In genomic region chr14:103112488-103113243, GRCh38 we compare ENCODE assay signal across 14 cellular contexts. TPM values are rescaled to one million over a fixed set of nuclear protein-coding genes. Genes with fewer than 3 reads are reported as not detected.
DNase-seq lines count a peak whose midpoint lies in the region; ATAC-seq, FAIRE-seq and TF ChIP-seq lines count a peak whose summit lies in the region.
"Had no signal": no experiment of that assay in that cellular context is flagged by ENCODE, and none has a peak within 500 bp of the region (broad histone marks: within the 10 kb centered on the region; RNA-seq: fewer than 3 reads in every experiment).

No MANE protein-coding gene starts in this region.

- no peak for TF ChIP-seq EP300 in HepG2 (IDR thresholded peaks at IDR 0.05; ENCODE audit: low read depth in 2 of 2, low read length in 2 of 2)
- TF ChIP-seq EP300 in HepG2 (CRISPR knock-in tag; IDR thresholded peaks at IDR 0.05; ENCODE audit: borderline replicate concordance) = no peak

- FAIRE-seq in HepG2 (lab: Jason Lieb, UNC) = no peak
- FAIRE-seq: islet of Langerhans had no signal

- H3K9ac ChIP-seq in OCI-LY1 (ENCODE audit: low read length) (peak overlapping the region; percentile 32; the same call in 1 of the 2 replicates), HepG2 (ENCODE audit: insufficient read depth, low read depth, low read length) (0 out of 2 replicates have a peak overlapping the region, but pooled peaks have one; percentile 7)

- H3K27me3 ChIP-seq in OCI-LY1 (ENCODE audit: insufficient read depth, low read length) = no peaks in the 10 kb centered on the region; the same call in 1 of the 2 replicates
- H3K27me3 ChIP-seq in HepG2 (ENCODE audit: control insufficient read depth in 1 of 2, insufficient read depth in 2 of 2, low read length in 2 of 2) = no peaks in the 10 kb centered on the region
- H3K27me3 ChIP-seq in upper lobe of right lung = no peaks in the 10 kb centered on the region

- WGBS in HepG2 (ENCODE audit: low lambda C conversion rate) = 11% methylated on average over 3 of the region's 9 CpGs

- intact Hi-C loops in Calu3 (cut with micrococcal nuclease; ENCODE audit: unreplicated experiment) = no loop called here
- intact Hi-C loops in HepG2 (cut with micrococcal nuclease; ENCODE audit: unreplicated experiment) = no loop called here
- intact Hi-C loops in upper lobe of right lung (cut with DNase I) = no loop called here

- H4K20me1 ChIP-seq in OCI-LY1 (ENCODE audit: insufficient read depth, low read length) (no peaks in the 10 kb centered on the region), HepG2 (ENCODE audit: insufficient read depth, low read length) (peaks cover 5% of the 10 kb centered on the region; the same call in 1 of the 2 replicates)

- TF ChIP-seq CTCF in Calu3 (IDR thresholded peaks at IDR 0.05; ENCODE audit: unreplicated experiment) = no peak
- no peak for TF ChIP-seq CTCF in OCI-LY1 (IDR thresholded peaks at IDR 0.05; ENCODE audit: low read length)
- 0 out of 2 replicates have a peak, but pooled peaks have one; percentile 0 for TF ChIP-seq CTCF in HepG2 (CRISPR knock-in tag; IDR thresholded peaks at IDR 0.05)
- no peak for TF ChIP-seq CTCF in upper lobe of right lung (IDR thresholded peaks at IDR 0.05)

- H3K36me3 ChIP-seq in OCI-LY1 (ENCODE audit: insufficient read depth, low read length) (no peaks in the 10 kb centered on the region), HepG2 (replicated peaks in 1 of 2; ENCODE audit: control insufficient read depth in 1 of 2, insufficient read depth in 2 of 2, low read length in 2 of 2) (peaks cover 2 to 5% of the 10 kb centered on the region in 2 experiments; a peak in 1 of 5 replicates), upper lobe of right lung (no peaks in the 10 kb centered on the region)

- ATAC-seq in HepG2 (peak; percentile 38), upper lobe of right lung (no peak)
- ATAC-seq in stimulated activated naive CD8-positive, alpha-beta T cell treated with anti-CD3 and anti-CD28 coated beads, Interleukin-15, amount 100 ng/mL, for 72 hours = no peak
- ATAC-seq: activated CD8-positive, alpha-beta T cell treated with anti-CD3 and anti-CD28 coated beads for 36 hours had no signal

- POLR2A ChIA-PET in HepG2 (lab: Yijun Ruan, JAX) = interaction anchor here (0.6 to 5.9 kb wide), 7 partner anchors 8 to 220 kb away, joined by 3 to 55 read pairs (median 5); no protein-coding TSS in a partner anchor

- H3K9me3 ChIP-seq in OCI-LY1 (ENCODE audit: low read length) = no peaks in the 10 kb centered on the region
- no peaks in the 10 kb centered on the region for H3K9me3 ChIP-seq in HepG2 (ENCODE audit: low read length)
- no peaks in the 10 kb centered on the region for H3K9me3 ChIP-seq in upper lobe of right lung

- H3K79me2 ChIP-seq in OCI-LY1 (ENCODE audit: insufficient read depth, low read length) = no peaks in the 10 kb centered on the region
- no peaks in the 10 kb centered on the region for H3K79me2 ChIP-seq in HepG2 (ENCODE audit: insufficient read depth, low read length)

- peak overlapping the region; percentile 23; the same call in 1 of the 2 replicates for H3K4me2 ChIP-seq in OCI-LY1 (ENCODE audit: low read length)
- H3K4me2 ChIP-seq in HepG2 (ENCODE audit: low read depth, low read length) = peak overlapping the region; percentile 26; the same call in 1 of the 2 replicates

- no peaks in the 10 kb centered on the region for H3F3A ChIP-seq in OCI-LY1 (ENCODE audit: insufficient read depth, low read length)

- H3K4me3 ChIP-seq in OCI-LY1 (ENCODE audit: low read depth, low read length, poor library complexity, severe bottlenecking) (no peak overlapping the region), HepG2 (replicated peaks in 1 of 3; ENCODE audit: insufficient read depth in 1 of 3, low read depth in 2 of 3, low read length in 3 of 3) (peak overlapping the region in 1 of 3 experiments; percentile 6; a peak in 1 of 6 replicates), upper lobe of right lung (no peak overlapping the region)
- H3K4me3 ChIP-seq: SK-N-MC, skin epidermis had no signal

- peaks cover 19% of the 10 kb centered on the region for H3K36me3 Mint-ChIP-seq in Calu3 (ENCODE audit: insufficient read depth, unreplicated experiment)

- no peaks in the 10 kb centered on the region for H3K9me3 Mint-ChIP-seq in Calu3 (ENCODE audit: low read depth, unreplicated experiment)
- H3K9me3 Mint-ChIP-seq in stimulated activated naive CD8-positive, alpha-beta T cell treated with anti-CD3 and anti-CD28 coated beads, Interleukin-15, amount 100 ng/mL, for 72 hours = no peaks in the 10 kb centered on the region
- H3K9me3 Mint-ChIP-seq: activated CD8-positive, alpha-beta T cell treated with anti-CD3 and anti-CD28 coated beads for 36 hours; activated T-helper 1 cell treated with anti-CD3 and anti-CD28 coated beads, Interleukin-12 subunit alpha, Interleukin-12 subunit beta, Interleukin-2, Interleukin-4 antibody, amounts not matched to agents 30 ng/mL and 10 ng/mL and 1 ng/mL, durations not matched to agents 14 hours and 24 hours and 36 hours had no signal

- H3K27ac Mint-ChIP-seq in Calu3 (ENCODE audit: unreplicated experiment) = peak overlapping the region; percentile 63
- peak overlapping the region in 1 of 2 donors; percentile 67 for H3K27ac Mint-ChIP-seq in stimulated activated naive CD8-positive, alpha-beta T cell treated with anti-CD3 and anti-CD28 coated beads, Interleukin-15, amount 100 ng/mL, for 72 hours
- H3K27ac Mint-ChIP-seq: activated CD8-positive, alpha-beta T cell treated with anti-CD3 and anti-CD28 coated beads for 36 hours; activated T-helper 1 cell treated with anti-CD3 and anti-CD28 coated beads, Interleukin-12 subunit alpha, Interleukin-12 subunit beta, Interleukin-2, Interleukin-4 antibody, amounts not matched to agents 30 ng/mL and 10 ng/mL and 1 ng/mL, durations not matched to agents 14 hours and 24 hours and 36 hours had no signal

- no TSS peak for BruUV-seq in Calu3 (replicated peaks; lab: Mats Ljungman, UMichigan)
- no TSS peak for BruUV-seq in HepG2 (replicated peaks; lab: Mats Ljungman, UMichigan)

- H3K4me1 ChIP-seq in OCI-LY1 (ENCODE audit: insufficient read depth, low read length, severe bottlenecking) = peaks cover 43% of the 10 kb centered on the region
- peaks cover 89% of the 10 kb centered on the region for H3K4me1 ChIP-seq in HepG2 (ENCODE audit: insufficient read depth, low read length)
- peaks cover 44% of the 10 kb centered on the region for H3K4me1 ChIP-seq in upper lobe of right lung

- TF ChIP-seq POLR2A in HepG2 (IDR thresholded peaks at IDR 0.05; ENCODE audit: insufficient read depth in 1 of 2, low read depth in 2 of 2, low read length in 2 of 2) = no peak; a peak in 2 of 4 replicates

- in situ Hi-C loops in HepG2 (cut with HindIII; ENCODE audit: extremely low pct_ligation_motif_present, low pct_unique_long_range_greater_than_20kb) = no loop called here

- H3K27ac ChIP-seq in OCI-LY1 (ENCODE audit: low read depth, low read length, poor library complexity, severe bottlenecking) (peak overlapping the region; percentile 5), HepG2 (ENCODE audit: extremely low read length, insufficient read depth, low read length) (peak overlapping the region; percentile 30), upper lobe of right lung (no peak overlapping the region)
- H3K27ac ChIP-seq: SK-N-MC had no signal

- no peaks in the 10 kb centered on the region for H3K27me3 Mint-ChIP-seq in Calu3 (ENCODE audit: unreplicated experiment)
- H3K27me3 Mint-ChIP-seq in stimulated activated naive CD8-positive, alpha-beta T cell treated with anti-CD3 and anti-CD28 coated beads, Interleukin-15, amount 100 ng/mL, for 72 hours = peaks cover 19% of the 10 kb centered on the region
- H3K27me3 Mint-ChIP-seq: activated CD8-positive, alpha-beta T cell treated with anti-CD3 and anti-CD28 coated beads for 36 hours had no signal

- H3K4me3 Mint-ChIP-seq in Calu3 (ENCODE audit: low read depth, unreplicated experiment) = no peak overlapping the region
- H3K4me3 Mint-ChIP-seq in stimulated activated naive CD8-positive, alpha-beta T cell treated with anti-CD3 and anti-CD28 coated beads, Interleukin-15, amount 100 ng/mL, for 72 hours = no peak overlapping the region
- H3K4me3 Mint-ChIP-seq: activated CD8-positive, alpha-beta T cell treated with anti-CD3 and anti-CD28 coated beads for 36 hours; activated T-helper 1 cell treated with anti-CD3 and anti-CD28 coated beads, Interleukin-12 subunit alpha, Interleukin-12 subunit beta, Interleukin-2, Interleukin-4 antibody, amounts not matched to agents 30 ng/mL and 10 ng/mL and 1 ng/mL, durations not matched to agents 14 hours and 24 hours and 36 hours had no signal

- TF ChIP-seq RAD21 in HepG2 (CRISPR knock-in tag; IDR thresholded peaks at IDR 0.05) = no peak

- H3K4me1 Mint-ChIP-seq in Calu3 (ENCODE audit: low read depth, unreplicated experiment) = peaks cover 56% of the 10 kb centered on the region
- peaks cover 27% of the 10 kb centered on the region for H3K4me1 Mint-ChIP-seq in stimulated activated naive CD8-positive, alpha-beta T cell treated with anti-CD3 and anti-CD28 coated beads, Interleukin-15, amount 100 ng/mL, for 72 hours

- H2AFZ ChIP-seq in OCI-LY1 (ENCODE audit: low read length) (no peak overlapping the region), HepG2 (ENCODE audit: low read length) (no peak overlapping the region)

- CTCF ChIA-PET in Calu3 (lab: Charles Lee) (interaction anchor here (0.9 kb wide), 1 partner anchor 8 kb away, joined by 3 read pairs; no protein-coding TSS in a partner anchor), HepG2 (lab: Yijun Ruan, JAX; ENCODE audit: low intra/inter-chr PET ratio, low total read pairs) (no interaction called here)

- no peaks in the 10 kb centered on the region for H3K9me2 ChIP-seq in OCI-LY1 (ENCODE audit: low read depth, low read length)

- DNase-seq in Calu3 (no peak), HepG2 (ENCODE audit: low spot score) (no peak), mucosa of gallbladder (ENCODE audit: low spot score) (no peak), upper lobe of right lung (no peak)
- DNase-seq in stimulated activated naive CD8-positive, alpha-beta T cell treated with anti-CD3 and anti-CD28 coated beads, Interleukin-15, amount 100 ng/mL, for 72 hours = no peak
- DNase-seq: activated CD8-positive, alpha-beta T cell treated with anti-CD3 and anti-CD28 coated beads for 36 hours; NCI-H187 treated with DMSO at 0.1 percent for 48 hours had no signal

RNA-seq across cellular contexts. Expression of gene TNFAIP2, which starts 10.6 kb away (rescaled TPM):
- 113 and 195 TPM in 2 replicates for total RNA-seq in Calu3 (2022)
- 0.45 and 0.46 TPM in 2 replicates for total RNA-seq in HepG2 (2016; rRNA removed; fragmentation: Illumina TruSeq; extraction: Trizol)
- total RNA-seq in HepG2 (2016; cell fraction: cytosol; rRNA removed; fragmentation: Illumina TruSeq; extraction: Trizol; ENCODE audit: low read depth) = not detected in 2 replicates
- 0.45 and 0.67 TPM in 2 replicates for total RNA-seq in HepG2 (2016; cell fraction: insoluble cytoplasmic fraction; rRNA removed; fragmentation: Illumina TruSeq; extraction: Trizol)
- total RNA-seq in HepG2 (2016; cell fraction: membrane; rRNA removed; fragmentation: Illumina TruSeq; extraction: Trizol) = 0.31 and 0.40 TPM in 2 replicates
- total RNA-seq in HepG2 (2016; cell fraction: nucleus; rRNA removed; fragmentation: Illumina TruSeq; extraction: Trizol) = 0.34 and 0.94 TPM in 2 replicates
- polyA plus RNA-seq in HepG2 (2011; rRNA removed) = 0.91 and 1.5 TPM in 2 replicates
- 0.28 and 0.81 TPM in 2 replicates for polyA plus RNA-seq in HepG2 (2011; cell fraction: cytosol; rRNA removed)
- polyA plus RNA-seq in HepG2 (2011; cell fraction: nucleus; rRNA removed) = 7.5 and 18.0 TPM in 2 replicates
- 0.36 and 0.61 TPM in 2 replicates for polyA plus RNA-seq in HepG2 (2012)
- polyA plus RNA-seq in HepG2 (2016; cell fraction: cytosol; fragmentation: Illumina TruSeq; extraction: Trizol; ENCODE audit: low read depth) = not detected in 2 replicates
- 0.16 and 0.42 TPM in 2 replicates for polyA plus RNA-seq in HepG2 (2016; cell fraction: insoluble cytoplasmic fraction; fragmentation: Illumina TruSeq; extraction: Trizol; ENCODE audit: low read depth)
- 0.18 and 0.23 TPM in 2 replicates for polyA plus RNA-seq in HepG2 (2016; cell fraction: membrane; fragmentation: Illumina TruSeq; extraction: Trizol; ENCODE audit: low read depth)
- polyA plus RNA-seq in HepG2 (2016; cell fraction: nucleus; fragmentation: Illumina TruSeq; extraction: Trizol; ENCODE audit: insufficient read depth, low read depth) = 0.83 and 1.8 TPM in 2 replicates
- 2.4 and 123 TPM in 2 replicates for polyA minus RNA-seq in HepG2 (2011; rRNA and poly(A)+ RNA removed; ENCODE audit: low replicate concordance)
- polyA minus RNA-seq in HepG2 (2011; cell fraction: cytosol; rRNA and poly(A)+ RNA removed) = 0.79 and 1.2 TPM in 2 replicates
- 1.5 and 2.1 TPM in 2 replicates for polyA minus RNA-seq in HepG2 (2011; cell fraction: nucleus; rRNA and poly(A)+ RNA removed)
- total RNA-seq in mucosa of gallbladder = 133 TPM
- 158 TPM for total RNA-seq in upper lobe of right lung

RNA-seq across cellular contexts. Expression of gene EXOC3L4, which starts 18.1 kb away (rescaled TPM):
- total RNA-seq in Calu3 (2022) (10.9 and 13.5 TPM in 2 replicates), HepG2 (2016; rRNA removed; fragmentation: Illumina TruSeq; extraction: Trizol) (11.3 and 27.0 TPM in 2 replicates), mucosa of gallbladder (22.9 TPM), upper lobe of right lung (4.2 TPM)
- total RNA-seq in HepG2 (2016; cell fraction: cytosol; rRNA removed; fragmentation: Illumina TruSeq; extraction: Trizol; ENCODE audit: low read depth) = 6.3 and 6.7 TPM in 2 replicates
- total RNA-seq in HepG2 (2016; cell fraction: insoluble cytoplasmic fraction; rRNA removed; fragmentation: Illumina TruSeq; extraction: Trizol) = 9.0 and 28.6 TPM in 2 replicates
- 11.1 and 11.5 TPM in 2 replicates for total RNA-seq in HepG2 (2016; cell fraction: membrane; rRNA removed; fragmentation: Illumina TruSeq; extraction: Trizol)
- 32.0 and 33.7 TPM in 2 replicates for total RNA-seq in HepG2 (2016; cell fraction: nucleus; rRNA removed; fragmentation: Illumina TruSeq; extraction: Trizol)
- polyA plus RNA-seq in HepG2 (2011; rRNA removed) = 11.8 and 21.2 TPM in 2 replicates
- 10.4 and 15.5 TPM in 2 replicates for polyA plus RNA-seq in HepG2 (2011; cell fraction: cytosol; rRNA removed)
- 157 and 161 TPM in 2 replicates for polyA plus RNA-seq in HepG2 (2011; cell fraction: nucleus; rRNA removed)
- 12.5 and 20.1 TPM in 2 replicates for polyA plus RNA-seq in HepG2 (2012)
- 4.1 and 4.2 TPM in 2 replicates for polyA plus RNA-seq in HepG2 (2016; cell fraction: cytosol; fragmentation: Illumina TruSeq; extraction: Trizol; ENCODE audit: low read depth)
- 7.6 and 10.6 TPM in 2 replicates for polyA plus RNA-seq in HepG2 (2016; cell fraction: insoluble cytoplasmic fraction; fragmentation: Illumina TruSeq; extraction: Trizol; ENCODE audit: low read depth)
- 6.1 and 7.1 TPM in 2 replicates for polyA plus RNA-seq in HepG2 (2016; cell fraction: membrane; fragmentation: Illumina TruSeq; extraction: Trizol; ENCODE audit: low read depth)
- 105 and 107 TPM in 2 replicates for polyA plus RNA-seq in HepG2 (2016; cell fraction: nucleus; fragmentation: Illumina TruSeq; extraction: Trizol; ENCODE audit: insufficient read depth, low read depth)
- polyA minus RNA-seq in HepG2 (2011; rRNA and poly(A)+ RNA removed; ENCODE audit: low replicate concordance) = 0.28 and 10.1 TPM in 2 replicates
- polyA minus RNA-seq in HepG2 (2011; cell fraction: cytosol; rRNA and poly(A)+ RNA removed) = 3.4 and 5.3 TPM in 2 replicates
- 24.7 and 29.2 TPM in 2 replicates for polyA minus RNA-seq in HepG2 (2011; cell fraction: nucleus; rRNA and poly(A)+ RNA removed)
- total RNA-seq: activated CD8-positive, alpha-beta T cell treated with anti-CD3 and anti-CD28 coated beads for 36 hours; activated T-helper 1 cell treated with anti-CD3 and anti-CD28 coated beads, Interleukin-12 subunit alpha, Interleukin-12 subunit beta, Interleukin-2, Interleukin-4 antibody, amounts not matched to agents 30 ng/mL and 10 ng/mL and 1 ng/mL, durations not matched to agents 14 hours and 24 hours and 36 hours had no signal

RNA-seq across cellular contexts. Expression of gene LBHD2, which starts 28.7 kb away (rescaled TPM):
- not detected in 2 replicates for total RNA-seq in Calu3 (2022)
- 0.72 and 1.00 TPM in 2 replicates for total RNA-seq in HepG2 (2016; rRNA removed; fragmentation: Illumina TruSeq; extraction: Trizol)
- total RNA-seq in HepG2 (2016; cell fraction: cytosol; rRNA removed; fragmentation: Illumina TruSeq; extraction: Trizol; ENCODE audit: low read depth) = 2.3 and 2.8 TPM in 2 replicates
- total RNA-seq in HepG2 (2016; cell fraction: insoluble cytoplasmic fraction; rRNA removed; fragmentation: Illumina TruSeq; extraction: Trizol) = 0.37 and 0.39 TPM in 2 replicates
- total RNA-seq in HepG2 (2016; cell fraction: membrane; rRNA removed; fragmentation: Illumina TruSeq; extraction: Trizol) = 1.1 and 4.0 TPM in 2 replicates
- total RNA-seq in HepG2 (2016; cell fraction: nucleus; rRNA removed; fragmentation: Illumina TruSeq; extraction: Trizol) = not detected in 2 replicates
- polyA plus RNA-seq in HepG2 (2011; rRNA removed) = 0.67 and 0.95 TPM in 2 replicates
- polyA plus RNA-seq in HepG2 (2011; cell fraction: cytosol; rRNA removed) = 0.85 and 2.1 TPM in 2 replicates
- polyA plus RNA-seq in HepG2 (2011; cell fraction: nucleus; rRNA removed) = 0.64 and 1.0 TPM in 2 replicates
- polyA plus RNA-seq in HepG2 (2012) = 0.40 and 0.72 TPM in 2 replicates
- 2.9 and 3.8 TPM in 2 replicates for polyA plus RNA-seq in HepG2 (2016; cell fraction: cytosol; fragmentation: Illumina TruSeq; extraction: Trizol; ENCODE audit: low read depth)
- polyA plus RNA-seq in HepG2 (2016; cell fraction: insoluble cytoplasmic fraction; fragmentation: Illumina TruSeq; extraction: Trizol; ENCODE audit: low read depth) = 0.36 and 0.88 TPM in 2 replicates
- 0.86 and 1.1 TPM in 2 replicates for polyA plus RNA-seq in HepG2 (2016; cell fraction: membrane; fragmentation: Illumina TruSeq; extraction: Trizol; ENCODE audit: low read depth)
- polyA plus RNA-seq in HepG2 (2016; cell fraction: nucleus; fragmentation: Illumina TruSeq; extraction: Trizol; ENCODE audit: insufficient read depth, low read depth) = 0.73 and 0.75 TPM in 2 replicates
- polyA minus RNA-seq in HepG2 (2011; rRNA and poly(A)+ RNA removed; ENCODE audit: low replicate concordance) = 0.30 TPM in 1 of 2 replicates, not detected in the other
- polyA minus RNA-seq in HepG2 (2011; cell fraction: cytosol; rRNA and poly(A)+ RNA removed) = not detected in 2 replicates
- not detected in 2 replicates for polyA minus RNA-seq in HepG2 (2011; cell fraction: nucleus; rRNA and poly(A)+ RNA removed)
- 0.60 TPM for total RNA-seq in mucosa of gallbladder
- not detected for total RNA-seq in upper lobe of right lung
- total RNA-seq: activated CD8-positive, alpha-beta T cell treated with anti-CD3 and anti-CD28 coated beads for 36 hours; activated T-helper 1 cell treated with anti-CD3 and anti-CD28 coated beads, Interleukin-12 subunit alpha, Interleukin-12 subunit beta, Interleukin-2, Interleukin-4 antibody, amounts not matched to agents 30 ng/mL and 10 ng/mL and 1 ng/mL, durations not matched to agents 14 hours and 24 hours and 36 hours; cerebellum; osteocyte had no signal

RNA-seq across cellular contexts. Expression of gene CDC42BPB, which starts 55.3 kb away (rescaled TPM):
- total RNA-seq in Calu3 (2022) (98.7 and 112 TPM in 2 replicates), HepG2 (2016; rRNA removed; fragmentation: Illumina TruSeq; extraction: Trizol) (19.7 and 20.2 TPM in 2 replicates), mucosa of gallbladder (165 TPM), upper lobe of right lung (102 TPM)
- total RNA-seq in HepG2 (2016; cell fraction: cytosol; rRNA removed; fragmentation: Illumina TruSeq; extraction: Trizol; ENCODE audit: low read depth) = 5.5 and 5.6 TPM in 2 replicates
- 15.3 and 20.6 TPM in 2 replicates for total RNA-seq in HepG2 (2016; cell fraction: insoluble cytoplasmic fraction; rRNA removed; fragmentation: Illumina TruSeq; extraction: Trizol)
- total RNA-seq in HepG2 (2016; cell fraction: membrane; rRNA removed; fragmentation: Illumina TruSeq; extraction: Trizol) = 7.4 and 7.9 TPM in 2 replicates
- total RNA-seq in HepG2 (2016; cell fraction: nucleus; rRNA removed; fragmentation: Illumina TruSeq; extraction: Trizol) = 21.4 and 24.6 TPM in 2 replicates
- polyA plus RNA-seq in HepG2 (2011; rRNA removed) = 32.3 and 33.3 TPM in 2 replicates
- 14.7 and 18.8 TPM in 2 replicates for polyA plus RNA-seq in HepG2 (2011; cell fraction: cytosol; rRNA removed)
- 82.2 and 87.0 TPM in 2 replicates for polyA plus RNA-seq in HepG2 (2011; cell fraction: nucleus; rRNA removed)
- 23.1 and 30.9 TPM in 2 replicates for polyA plus RNA-seq in HepG2 (2012)
- 0.78 and 1.0 TPM in 2 replicates for polyA plus RNA-seq in HepG2 (2016; cell fraction: cytosol; fragmentation: Illumina TruSeq; extraction: Trizol; ENCODE audit: low read depth)
- polyA plus RNA-seq in HepG2 (2016; cell fraction: insoluble cytoplasmic fraction; fragmentation: Illumina TruSeq; extraction: Trizol; ENCODE audit: low read depth) = 10.5 and 14.1 TPM in 2 replicates
- polyA plus RNA-seq in HepG2 (2016; cell fraction: membrane; fragmentation: Illumina TruSeq; extraction: Trizol; ENCODE audit: low read depth) = 3.0 and 3.4 TPM in 2 replicates
- 45.7 and 47.5 TPM in 2 replicates for polyA plus RNA-seq in HepG2 (2016; cell fraction: nucleus; fragmentation: Illumina TruSeq; extraction: Trizol; ENCODE audit: insufficient read depth, low read depth)
- 93.6 and 143 TPM in 2 replicates for polyA minus RNA-seq in HepG2 (2011; rRNA and poly(A)+ RNA removed; ENCODE audit: low replicate concordance)
- 23.7 and 25.9 TPM in 2 replicates for polyA minus RNA-seq in HepG2 (2011; cell fraction: cytosol; rRNA and poly(A)+ RNA removed)
- 38.8 and 39.3 TPM in 2 replicates for polyA minus RNA-seq in HepG2 (2011; cell fraction: nucleus; rRNA and poly(A)+ RNA removed)

Comparison
In these comparisons a context has a peak if more than half of its experiments do, and no peak if none do; other contexts are left out.
1. RNA of gene TNFAIP2, which starts 10.6 kb away (total RNA-seq): 113 to 195 TPM in Calu3, 158 TPM in upper lobe of right lung (single experiment) and 133 TPM in mucosa of gallbladder (single experiment); 0.31 to 0.94 TPM in HepG2; every median in the first group is over 10 times any median in the second.